9 cellular contexts compared by ENCODE assay signal in genomic region chr4:26719954-26720552, GRCh38.
DNase-seq lines count a peak whose midpoint lies in the region; ATAC-seq and TF ChIP-seq lines count a peak whose summit lies in the region.
"Had no signal": no experiment of that assay in that cellular context is flagged by ENCODE, and none has a peak within 500 bp of the region (broad histone marks: within the 10 kb centered on the region; RNA-seq: fewer than 3 reads in every experiment).

No MANE protein-coding gene starts in this region.

- H3K36me3 Mint-ChIP-seq in MCF 10A (ENCODE audit: insufficient read depth, unreplicated experiment) (no peaks in the 10 kb centered on the region), nephron progenitor cell (ENCODE audit: low read depth) (peaks cover 4% of the 10 kb centered on the region)
- no peaks in the 10 kb centered on the region for H3K36me3 Mint-ChIP-seq in activated CD4-positive, alpha-beta T cell treated with anti-CD3 and anti-CD28 coated beads, Interleukin-2, amount 10 ng/mL, durations not matched to agents 7 days and 5 days (ENCODE audit: low read depth)

- peaks cover 3% of the 10 kb centered on the region for H4K20me1 ChIP-seq in Loucy (ENCODE audit: insufficient read depth, low read length, poor library complexity, severe bottlenecking)

- no peaks in the 10 kb centered on the region for H3K27me3 Mint-ChIP-seq in MCF 10A (ENCODE audit: insufficient read depth, unreplicated experiment)
- H3K27me3 Mint-ChIP-seq in nephron progenitor cell (ENCODE audit: low read depth, poor library complexity): peaks cover 5% of the 10 kb centered on the region
- no peaks in the 10 kb centered on the region for H3K27me3 Mint-ChIP-seq in activated CD4-positive, alpha-beta T cell treated with anti-CD3 and anti-CD28 coated beads, Interleukin-2, amount 10 ng/mL, durations not matched to agents 7 days and 5 days

- H3K27ac Mint-ChIP-seq in MCF 10A (ENCODE audit: low read depth, unreplicated experiment) (no peak overlapping the region), nephron progenitor cell (no peak overlapping the region)
- no peak overlapping the region for H3K27ac Mint-ChIP-seq in activated CD4-positive, alpha-beta T cell treated with anti-CD3 and anti-CD28 coated beads, Interleukin-2, amount 10 ng/mL, durations not matched to agents 7 days and 5 days

- peaks cover 21% of the 10 kb centered on the region for H3K4me1 ChIP-seq in Loucy (ENCODE audit: insufficient read depth, low read length, poor library complexity, severe bottlenecking)

- H3K9me3 Mint-ChIP-seq in MCF 10A (ENCODE audit: unreplicated experiment): no peaks in the 10 kb centered on the region
- H3K9me3 Mint-ChIP-seq in nephron progenitor cell: no peaks in the 10 kb centered on the region
- no peaks in the 10 kb centered on the region for H3K9me3 Mint-ChIP-seq in activated CD4-positive, alpha-beta T cell treated with anti-CD3 and anti-CD28 coated beads, Interleukin-2, amount 10 ng/mL, durations not matched to agents 7 days and 5 days
- H3K9me3 Mint-ChIP-seq: naive thymus-derived CD8-positive, alpha-beta T cell had no signal

- peaks cover 8% of the 10 kb centered on the region for H3K4me1 Mint-ChIP-seq in MCF 10A (ENCODE audit: insufficient read depth, unreplicated experiment)
- H3K4me1 Mint-ChIP-seq in nephron progenitor cell: no peaks in the 10 kb centered on the region
- H3K4me1 Mint-ChIP-seq in activated CD4-positive, alpha-beta T cell treated with anti-CD3 and anti-CD28 coated beads, Interleukin-2, amount 10 ng/mL, durations not matched to agents 7 days and 5 days: peaks cover 13% of the 10 kb centered on the region

- no peak overlapping the region for H3K4me3 Mint-ChIP-seq in MCF 10A (ENCODE audit: unreplicated experiment)
- no peak overlapping the region for H3K4me3 Mint-ChIP-seq in nephron progenitor cell
- H3K4me3 Mint-ChIP-seq in activated CD4-positive, alpha-beta T cell treated with anti-CD3 and anti-CD28 coated beads, Interleukin-2, amount 10 ng/mL, durations not matched to agents 7 days and 5 days: no peak overlapping the region
- H3K4me3 Mint-ChIP-seq: naive thymus-derived CD8-positive, alpha-beta T cell had no signal

- intact Hi-C loops in MCF 10A (cut with micrococcal nuclease): loop anchor here (1.0 to 10.0 kb wide), 5 partner anchors 138 to 735 kb away; partner anchors contain the start of gene TBC1D19

- H3K27me3 ChIP-seq in Loucy (ENCODE audit: insufficient read depth, low read length, poor library complexity, severe bottlenecking): no peaks in the 10 kb centered on the region

- no peak for ATAC-seq in GM18498 (IDR thresholded peaks at IDR 0.05; ENCODE audit: unreplicated experiment)
- ATAC-seq in HG02938 (IDR thresholded peaks at IDR 0.05; ENCODE audit: unreplicated experiment): no peak
- no peak for ATAC-seq in GM21390 (IDR thresholded peaks at IDR 0.05; ENCODE audit: unreplicated experiment)
- ATAC-seq: naive thymus-derived CD8-positive, alpha-beta T cell had no signal

- no peaks in the 10 kb centered on the region for H3K9me3 ChIP-seq in Loucy (ENCODE audit: insufficient read depth, low read depth, low read length)

- no TSS peak for BruUV-seq in MCF 10A (replicated peaks; lab: Mats Ljungman, UMichigan)

- CTCF ChIA-PET in MCF 10A (lab: Yijun Ruan, JAX): interaction anchor here (0.5 to 7.1 kb wide), 13 partner anchors 9 to 731 kb away, joined by 3 to 124 read pairs (median 3); no protein-coding TSS in a partner anchor
- CTCF ChIA-PET in activated CD4-positive, alpha-beta T cell treated with anti-CD3 and anti-CD28 coated beads, Interleukin-2, amount 10 ng/mL, durations not matched to agents 7 days and 5 days (lab: Charles Lee): no interaction called here

- H3K36me3 ChIP-seq in Loucy (ENCODE audit: insufficient read depth, low read length): no peaks in the 10 kb centered on the region

- H3K4me3 ChIP-seq in Loucy (ENCODE audit: low read length, poor library complexity, severe bottlenecking): no peak overlapping the region

- H3K9me2 ChIP-seq in Loucy (replicated peaks; ENCODE audit: low read depth, low read length): no peaks in the 10 kb centered on the region

- no peak overlapping the region for H3K9ac ChIP-seq in Loucy (ENCODE audit: low read depth, low read length, poor library complexity, severe bottlenecking)

- TF ChIP-seq CTCF in Loucy (conservative IDR thresholded peaks at IDR 0.05; ENCODE audit: low read length) (peak; percentile 84), MCF 10A (IDR thresholded peaks at IDR 0.05; ENCODE audit: unreplicated experiment) (peak; percentile 67), nephron progenitor cell (IDR thresholded peaks at IDR 0.05) (peak; percentile 70)

- no peak overlapping the region for H3K4me2 ChIP-seq in Loucy (ENCODE audit: low read depth, low read length, poor library complexity, severe bottlenecking)

- no peaks in the 10 kb centered on the region for H3F3A ChIP-seq in Loucy (ENCODE audit: low read depth)

- no peaks in the 10 kb centered on the region for H3K79me2 ChIP-seq in Loucy (ENCODE audit: insufficient read depth, low read length)

- POLR2A ChIA-PET in MCF 10A (lab: Yijun Ruan, JAX): no interaction called here
- POLR2A ChIA-PET in activated CD4-positive, alpha-beta T cell treated with anti-CD3 and anti-CD28 coated beads, Interleukin-2, amount 10 ng/mL, durations not matched to agents 7 days and 5 days (lab: Charles Lee): no interaction called here

- no peak overlapping the region for H2AFZ ChIP-seq in Loucy (ENCODE audit: low read length)

- peak; percentile 51 for DNase-seq in EH (ENCODE audit: low read depth)
- DNase-seq in MCF 10A (ENCODE audit: unreplicated experiment): peak; percentile 35
- DNase-seq in nephron progenitor cell: no peak
- no peak for DNase-seq in activated CD4-positive, alpha-beta T cell treated with anti-CD3 and anti-CD28 coated beads, Interleukin-2, amount 10 ng/mL, durations not matched to agents 7 days and 5 days

Comparison
In these comparisons a context has a peak if more than half of its experiments do, and no peak if none do; other contexts are left out.
1. DNase-seq: peak in EH (single experiment) and MCF 10A (single experiment); none in nephron progenitor cell (single experiment) and activated CD4-positive, alpha-beta T cell treated with anti-CD3 and anti-CD28 coated beads, Interleukin-2, amount 10 ng/mL, durations not matched to agents 7 days and 5 days (single experiment).
2. Peak in every context shown above with its lines, with median percentiles within 50 percentile points of each other: CTCF ChIP-seq.